Comparison of ENCODE assay signal across 11 cellular contexts in genomic region chr2:231100321-231100720, GRCh38. TPM values are rescaled to one million over a fixed set of nuclear protein-coding genes. Genes with fewer than 3 reads are reported as not detected.
A peak's percentile ranks its signal among the peaks of the same experiment; 100 is the strongest.
DNase-seq lines count a peak whose midpoint lies in the region; ATAC-seq, FAIRE-seq and TF ChIP-seq lines count a peak whose summit lies in the region.
"Not testable (repeated sequence)": the region's sequence is repeated elsewhere in the genome, so short reads cannot be mapped to it uniquely, and the experiment has no call there.
"Had no signal": no experiment of that assay in that cellular context is flagged by ENCODE, and none has a peak within 500 bp of the region (broad histone marks: within the 10 kb centered on the region; RNA-seq: fewer than 3 reads in every experiment).

No MANE protein-coding gene starts in this region.

- POLR2A ChIA-PET in HepG2 (lab: Yijun Ruan, JAX), result interaction anchor here (1.8 kb wide), 1 partner anchor 47 kb away, joined by 4 read pairs; no protein-coding TSS in a partner anchor

- H2BK5ac ChIP-seq in H9 (ENCODE audit: insufficient read length, low read length), result not testable (repeated sequence)

- not testable (repeated sequence) for H3K18ac ChIP-seq in H9 (ENCODE audit: insufficient read length, low read depth, low read length)

- CTCF ChIA-PET in mammary epithelial cell (lab: Charles Lee; ENCODE audit: low non-redundant PET); HepG2 (lab: Yijun Ruan, JAX; ENCODE audit: low intra/inter-chr PET ratio, low total read pairs): not testable (repeated sequence)

- H3K4ac ChIP-seq in H9 (ENCODE audit: low read depth, low read length), result not testable (repeated sequence)

- not testable (repeated sequence) for H4K5ac ChIP-seq in H9 (ENCODE audit: insufficient read length, low read depth, low read length)

- not testable (repeated sequence) for DNase-seq in H9; endothelial cell (ENCODE audit: low spot score); HepG2 (ENCODE audit: low spot score); progenitor cell of endocrine pancreas (ENCODE audit: low spot score, unreplicated experiment)
- peak; percentile 21 for DNase-seq in mammary epithelial cell

- not testable (repeated sequence) for H2BK12ac ChIP-seq in H9 (ENCODE audit: insufficient read length, low read depth, low read length)

- ATAC-seq in HepG2, result not testable (repeated sequence)

- H3K79me1 ChIP-seq in H9 (ENCODE audit: insufficient read depth, low read depth, low read length, poor library complexity, severe bottlenecking), result not testable (repeated sequence)

- dilution Hi-C loops in mammary epithelial cell (cut with HindIII; ENCODE audit: low sequenced_read_pairs), result not testable (repeated sequence)

- H3K4me1 Mint-ChIP-seq in H9; endothelial cell (ENCODE audit: unreplicated experiment); progenitor cell of endocrine pancreas (ENCODE audit: low read depth): not testable (repeated sequence)

- not testable (repeated sequence) for H3K4me3 Mint-ChIP-seq in H9; progenitor cell of endocrine pancreas (ENCODE audit: low read depth)
- H3K4me3 Mint-ChIP-seq in endothelial cell (ENCODE audit: unreplicated experiment), result peak overlapping the region; percentile 47

- H3K23ac ChIP-seq in H9 (ENCODE audit: insufficient read length, low read depth, low read length), result not testable (repeated sequence)

- no CpG with 5 or more reads among the region's 2 CpGs for WGBS in H9 (ENCODE audit: extremely low coverage, insufficient read length, low lambda C conversion rate)
- 94% methylated on average over 2 of the region's 2 CpGs for WGBS in mammary epithelial cell (ENCODE audit: low coverage, missing lambda C conversion rate)
- 93% methylated on average over 2 of the region's 2 CpGs for WGBS in HepG2 (ENCODE audit: low lambda C conversion rate)

- H3K4me3 ChIP-seq in BLaER1, result 0 out of 2 replicates have a peak overlapping the region, but pooled peaks have one; percentile 4
- H3K4me3 ChIP-seq in HUES6 (ENCODE audit: low read depth, low read length); mammary epithelial cell (replicated peaks in 1 of 3; ENCODE audit: insufficient read depth in 1 of 3, low read depth in 2 of 3, low read length in 3 of 3); HepG2 (replicated peaks in 1 of 3; ENCODE audit: insufficient read depth in 1 of 3, low read depth in 2 of 3, low read length in 3 of 3): not testable (repeated sequence)

- not testable (repeated sequence) for H4K20me1 ChIP-seq in BLaER1; H9 (ENCODE audit: control insufficient read depth, insufficient read depth, insufficient read length); mammary epithelial cell (ENCODE audit: insufficient read depth, low read length); HepG2 (ENCODE audit: insufficient read depth, low read length)

- H3K27ac ChIP-seq in BLaER1; H9 (ENCODE audit: insufficient read length, low read depth, low read length); HUES6 (ENCODE audit: low read depth, low read length); mammary epithelial cell (ENCODE audit: insufficient read depth, low read depth, low read length): not testable (repeated sequence)
- peak overlapping the region; percentile 7 for H3K27ac ChIP-seq in HepG2 (ENCODE audit: extremely low read length, insufficient read depth, low read length)

- not testable (repeated sequence) for H3K56ac ChIP-seq in H9 (ENCODE audit: insufficient read length, low read depth, low read length)

- not testable (repeated sequence) for H2AK5ac ChIP-seq in H9 (ENCODE audit: insufficient read length, low read length)

- in situ Hi-C loops in mammary epithelial cell (cut with MboI; ENCODE audit: low sequenced_read_pairs in 2 of 2), result loop anchor here in 1 of 2 donors (10.0 kb wide), 1 partner anchor 314 kb away; no protein-coding TSS in a partner anchor
- in situ Hi-C loops in HepG2 (cut with HindIII; ENCODE audit: extremely low pct_ligation_motif_present, low pct_unique_long_range_greater_than_20kb), result loop anchor here (10.0 kb wide), 1 partner anchor 314 kb away; no protein-coding TSS in a partner anchor

- intact Hi-C loops in mammary epithelial cell (cut with micrococcal nuclease), result not testable (repeated sequence)
- intact Hi-C loops in HepG2 (cut with micrococcal nuclease; ENCODE audit: unreplicated experiment), result loop anchor here (5.0 kb wide), 2 partner anchors 312 to 352 kb away; no protein-coding TSS in a partner anchor

- H3K27ac Mint-ChIP-seq in H9, result peak overlapping the region in 2 of 3 experiments; percentile 11 to 88; a peak in 3 of 7 replicates
- H3K27ac Mint-ChIP-seq in endothelial cell (ENCODE audit: unreplicated experiment), result not testable (repeated sequence)
- peak overlapping the region; percentile 35 for H3K27ac Mint-ChIP-seq in progenitor cell of endocrine pancreas

- H3K14ac ChIP-seq in H9 (ENCODE audit: insufficient read depth, low read length), result not testable (repeated sequence)

- TF ChIP-seq RAD21 in HepG2 (CRISPR knock-in tag; IDR thresholded peaks at IDR 0.05), result not testable (repeated sequence)

- not testable (repeated sequence) for H2BK15ac ChIP-seq in H9 (ENCODE audit: low read depth, low read length)

- not testable (repeated sequence) for H2BK120ac ChIP-seq in H9 (ENCODE audit: low read depth, low read length, poor library complexity, severe bottlenecking)

- H3K9me3 ChIP-seq in BLaER1 (peaks cover 56% of the 10 kb centered on the region), H9 (ENCODE audit: control insufficient read depth, low read depth, low read length) (peaks cover 19% of the 10 kb centered on the region)
- not testable (repeated sequence) for H3K9me3 ChIP-seq in HUES6 (ENCODE audit: control insufficient read depth, insufficient read depth, low read depth, low read length); mammary epithelial cell (replicated peaks; ENCODE audit: insufficient read depth, low read length); HepG2 (ENCODE audit: low read length)

- not testable (repeated sequence) for FAIRE-seq in HepG2 (lab: Jason Lieb, UNC)

- not testable (repeated sequence) for H3K4me1 ChIP-seq in BLaER1; H9 (ENCODE audit: insufficient read depth, low read length); mammary epithelial cell (ENCODE audit: insufficient read depth, low read length)
- H3K4me1 ChIP-seq in HUES6 (ENCODE audit: control insufficient read depth, insufficient read depth, low read length), result peaks cover 17% of the 10 kb centered on the region; the same call in 1 of the 2 replicates
- peaks cover 23% of the 10 kb centered on the region for H3K4me1 ChIP-seq in HepG2 (ENCODE audit: insufficient read depth, low read length)

- H4K91ac ChIP-seq in H9 (ENCODE audit: insufficient read length, low read depth, low read length), result not testable (repeated sequence)

- not testable (repeated sequence) for TF ChIP-seq POLR2A in HepG2 (IDR thresholded peaks at IDR 0.05; ENCODE audit: insufficient read depth in 1 of 2, low read depth in 2 of 2, low read length in 2 of 2)

- not testable (repeated sequence) for H3K4me2 ChIP-seq in BLaER1; H9 (ENCODE audit: insufficient read depth, insufficient read length, low read length); mammary epithelial cell (ENCODE audit: insufficient read depth, low read depth, low read length)
- 0 out of 2 replicates have a peak overlapping the region, but pooled peaks have one; percentile 22 for H3K4me2 ChIP-seq in HepG2 (ENCODE audit: low read depth, low read length)

- not testable (repeated sequence) for TF ChIP-seq CTCF in H9 (conservative IDR thresholded peaks at IDR 0.05); mammary epithelial cell (conservative IDR thresholded peaks at IDR 0.05 in 1 of 2, IDR thresholded peaks at IDR 0.05 in 1 of 2; ENCODE audit: extremely low read depth in 1 of 2, insufficient read depth in 1 of 2, low read depth in 1 of 2, low read length in 2 of 2); endothelial cell (IDR thresholded peaks at IDR 0.05; ENCODE audit: unreplicated experiment); HepG2 (CRISPR knock-in tag; IDR thresholded peaks at IDR 0.05); progenitor cell of endocrine pancreas (IDR thresholded peaks at IDR 0.05; ENCODE audit: unreplicated experiment)

- H3T11ph ChIP-seq in H9 (ENCODE audit: low read length), result not testable (repeated sequence)

- not testable (repeated sequence) for BruUV-seq in mammary epithelial cell (replicated peaks; lab: Mats Ljungman, UMichigan); HepG2 (replicated peaks; lab: Mats Ljungman, UMichigan)

- H3K27me3 Mint-ChIP-seq in H9 (ENCODE audit: low read depth); endothelial cell (ENCODE audit: unreplicated experiment); progenitor cell of endocrine pancreas: not testable (repeated sequence)

- not testable (repeated sequence) for H2BK20ac ChIP-seq in H9 (ENCODE audit: low read depth, low read length, poor library complexity, severe bottlenecking)

- not testable (repeated sequence) for H4K8ac ChIP-seq in H9 (replicated peaks; ENCODE audit: insufficient read length, low read depth, low read length)

- H3K27me3 ChIP-seq in BLaER1; H9 (ENCODE audit: insufficient read depth, low read length); HUES6 (ENCODE audit: control insufficient read depth, insufficient read depth, low read length); mammary epithelial cell (ENCODE audit: insufficient read depth, low read length); HepG2 (ENCODE audit: control insufficient read depth in 1 of 2, insufficient read depth in 2 of 2, low read length in 2 of 2): not testable (repeated sequence)

- H3K36me3 ChIP-seq in BLaER1, result peaks cover 69% of the 10 kb centered on the region
- H3K36me3 ChIP-seq in HUES6 (ENCODE audit: control insufficient read depth, insufficient read depth, low read length), result peaks cover 62% of the 10 kb centered on the region
- H3K36me3 ChIP-seq in mammary epithelial cell (ENCODE audit: insufficient read depth, low read length), result peaks cover 11% of the 10 kb centered on the region
- peaks cover 0 to 35% of the 10 kb centered on the region in 2 experiments; a peak in 3 of 5 replicates for H3K36me3 ChIP-seq in HepG2 (replicated peaks in 1 of 2; ENCODE audit: control insufficient read depth in 1 of 2, insufficient read depth in 2 of 2, low read length in 2 of 2)

- H3K79me2 ChIP-seq in H9 (ENCODE audit: insufficient read depth, low read length); HepG2 (ENCODE audit: insufficient read depth, low read length): not testable (repeated sequence)
- peaks cover 29% of the 10 kb centered on the region for H3K79me2 ChIP-seq in mammary epithelial cell (ENCODE audit: insufficient read depth, low read length)

- not testable (repeated sequence) for H2AFZ ChIP-seq in H9 (ENCODE audit: low read length); mammary epithelial cell (ENCODE audit: low read depth, low read length); HepG2 (ENCODE audit: low read length)

- H3K36me3 Mint-ChIP-seq in H9 (ENCODE audit: insufficient read depth in 1 of 3, low read depth in 3 of 3) (peaks cover 52 to 58% (median 57%) of the 10 kb centered on the region in 3 experiments), endothelial cell (ENCODE audit: low read depth, unreplicated experiment) (peaks cover 52% of the 10 kb centered on the region), progenitor cell of endocrine pancreas (ENCODE audit: insufficient read depth) (peaks cover 57% of the 10 kb centered on the region)

- H3K23me2 ChIP-seq in H9 (ENCODE audit: insufficient read length, low read depth, low read length, poor library complexity, severe bottlenecking), result not testable (repeated sequence)

- H3K9ac ChIP-seq in BLaER1; H9 (ENCODE audit: extremely low read depth, insufficient read length, low read length); mammary epithelial cell (ENCODE audit: insufficient read depth, low read length); HepG2 (ENCODE audit: insufficient read depth, low read depth, low read length): not testable (repeated sequence)
- H3K9ac ChIP-seq in HUES6 (ENCODE audit: low read length), result peak overlapping the region; percentile 31

- H3K9me3 Mint-ChIP-seq in H9, result peaks cover 13 to 16% of the 10 kb centered on the region in 2 experiments
- H3K9me3 Mint-ChIP-seq in endothelial cell (ENCODE audit: unreplicated experiment), result not testable (repeated sequence)
- H3K9me3 Mint-ChIP-seq in progenitor cell of endocrine pancreas (ENCODE audit: low read depth), result peaks cover 38% of the 10 kb centered on the region

- TF ChIP-seq EP300 in HepG2 (IDR thresholded peaks at IDR 0.05; ENCODE audit: low read depth in 2 of 2, low read length in 2 of 2); HepG2 (CRISPR knock-in tag; IDR thresholded peaks at IDR 0.05; ENCODE audit: borderline replicate concordance): not testable (repeated sequence)

RNA-seq across cellular contexts. Expression of gene HTR2B, which starts 24.5 kb away (rescaled TPM):
- total RNA-seq in H9 (2021) (not detected in 2 replicates), mammary epithelial cell (under 1 TPM in 1 of 2 donors, not detected in 1; 0.17 TPM), endothelial cell (ENCODE audit: unreplicated experiment) (0.80 TPM), HepG2 (2016; rRNA removed; fragmentation: Illumina TruSeq; extraction: Trizol) (not detected in 2 replicates), progenitor cell of endocrine pancreas (not detected in 2 replicates)
- polyA plus RNA-seq in mammary epithelial cell (not detected), HepG2 (2011; rRNA removed) (0.03 and 0.08 TPM in 2 replicates)
- polyA minus RNA-seq in mammary epithelial cell, result not detected
- not detected in 2 replicates for total RNA-seq in HepG2 (2016; cell fraction: cytosol; rRNA removed; fragmentation: Illumina TruSeq; extraction: Trizol; ENCODE audit: low read depth)
- total RNA-seq in HepG2 (2016; cell fraction: insoluble cytoplasmic fraction; rRNA removed; fragmentation: Illumina TruSeq; extraction: Trizol), result not detected in 2 replicates
- total RNA-seq in HepG2 (2016; cell fraction: membrane; rRNA removed; fragmentation: Illumina TruSeq; extraction: Trizol), result not detected in 2 replicates
- not detected in 2 replicates for total RNA-seq in HepG2 (2016; cell fraction: nucleus; rRNA removed; fragmentation: Illumina TruSeq; extraction: Trizol)
- polyA plus RNA-seq in HepG2 (2011; cell fraction: cytosol; rRNA removed), result not detected in 2 replicates
- not detected in 2 replicates for polyA plus RNA-seq in HepG2 (2011; cell fraction: nucleus; rRNA removed)
- not detected in 2 replicates for polyA plus RNA-seq in HepG2 (2012)
- polyA plus RNA-seq in HepG2 (2016; cell fraction: cytosol; fragmentation: Illumina TruSeq; extraction: Trizol; ENCODE audit: low read depth), result not detected in 2 replicates
- not detected in 2 replicates for polyA plus RNA-seq in HepG2 (2016; cell fraction: insoluble cytoplasmic fraction; fragmentation: Illumina TruSeq; extraction: Trizol; ENCODE audit: low read depth)
- polyA plus RNA-seq in HepG2 (2016; cell fraction: membrane; fragmentation: Illumina TruSeq; extraction: Trizol; ENCODE audit: low read depth), result not detected in 2 replicates
- polyA plus RNA-seq in HepG2 (2016; cell fraction: nucleus; fragmentation: Illumina TruSeq; extraction: Trizol; ENCODE audit: insufficient read depth, low read depth), result not detected in 2 replicates
- polyA minus RNA-seq in HepG2 (2011; rRNA and poly(A)+ RNA removed; ENCODE audit: low replicate concordance), result not detected in 2 replicates
- polyA minus RNA-seq in HepG2 (2011; cell fraction: cytosol; rRNA and poly(A)+ RNA removed), result not detected in 2 replicates
- not detected in 2 replicates for polyA minus RNA-seq in HepG2 (2011; cell fraction: nucleus; rRNA and poly(A)+ RNA removed)
- total RNA-seq: Calu3; CD4-positive, alpha-beta memory T cell; H1 had no signal
- polyA plus RNA-seq: CD14-positive monocyte, H1 had no signal

RNA-seq across cellular contexts. Expression of gene PSMD1, which starts 43.7 kb away (rescaled TPM):
- total RNA-seq in H9 (2021), result 166 and 180 TPM in 2 replicates
- total RNA-seq in mammary epithelial cell, result 100 to 1,000 TPM; 114 to 149 TPM
- 171 TPM for polyA plus RNA-seq in mammary epithelial cell
- 579 TPM for polyA minus RNA-seq in mammary epithelial cell
- 119 TPM for total RNA-seq in endothelial cell (ENCODE audit: unreplicated experiment)
- total RNA-seq in HepG2 (2016; rRNA removed; fragmentation: Illumina TruSeq; extraction: Trizol), result 191 and 287 TPM in 2 replicates
- 27.0 and 34.5 TPM in 2 replicates for total RNA-seq in HepG2 (2016; cell fraction: cytosol; rRNA removed; fragmentation: Illumina TruSeq; extraction: Trizol; ENCODE audit: low read depth)
- 192 and 276 TPM in 2 replicates for total RNA-seq in HepG2 (2016; cell fraction: insoluble cytoplasmic fraction; rRNA removed; fragmentation: Illumina TruSeq; extraction: Trizol)
- 40.7 and 50.7 TPM in 2 replicates for total RNA-seq in HepG2 (2016; cell fraction: membrane; rRNA removed; fragmentation: Illumina TruSeq; extraction: Trizol)
- total RNA-seq in HepG2 (2016; cell fraction: nucleus; rRNA removed; fragmentation: Illumina TruSeq; extraction: Trizol), result 131 and 150 TPM in 2 replicates
- polyA plus RNA-seq in HepG2 (2011; rRNA removed), result 109 and 136 TPM in 2 replicates
- polyA plus RNA-seq in HepG2 (2011; cell fraction: cytosol; rRNA removed), result 70.3 and 97.3 TPM in 2 replicates
- 59.1 and 61.7 TPM in 2 replicates for polyA plus RNA-seq in HepG2 (2011; cell fraction: nucleus; rRNA removed)
- polyA plus RNA-seq in HepG2 (2012), result 63.5 and 69.5 TPM in 2 replicates
- 10.9 and 15.6 TPM in 2 replicates for polyA plus RNA-seq in HepG2 (2016; cell fraction: cytosol; fragmentation: Illumina TruSeq; extraction: Trizol; ENCODE audit: low read depth)
- 202 TPM in 2 replicates for polyA plus RNA-seq in HepG2 (2016; cell fraction: insoluble cytoplasmic fraction; fragmentation: Illumina TruSeq; extraction: Trizol; ENCODE audit: low read depth)
- polyA plus RNA-seq in HepG2 (2016; cell fraction: membrane; fragmentation: Illumina TruSeq; extraction: Trizol; ENCODE audit: low read depth), result 21.2 and 25.3 TPM in 2 replicates
- polyA plus RNA-seq in HepG2 (2016; cell fraction: nucleus; fragmentation: Illumina TruSeq; extraction: Trizol; ENCODE audit: insufficient read depth, low read depth), result 130 and 134 TPM in 2 replicates
- 421 and 438 TPM in 2 replicates for polyA minus RNA-seq in HepG2 (2011; rRNA and poly(A)+ RNA removed; ENCODE audit: low replicate concordance)
- polyA minus RNA-seq in HepG2 (2011; cell fraction: cytosol; rRNA and poly(A)+ RNA removed), result 58.8 and 72.8 TPM in 2 replicates
- polyA minus RNA-seq in HepG2 (2011; cell fraction: nucleus; rRNA and poly(A)+ RNA removed), result 145 and 196 TPM in 2 replicates
- total RNA-seq in progenitor cell of endocrine pancreas, result 99.0 and 103 TPM in 2 replicates
